ENCODE assay signal across 28 cellular contexts in genomic region chr4:176794651-176795050, GRCh38. TPM values are rescaled to one million over a fixed set of nuclear protein-coding genes. Genes with fewer than 3 reads are reported as not detected.
A peak's percentile ranks its signal among the peaks of the same experiment; 100 is the strongest.
DNase-seq lines count a peak whose midpoint lies in the region; ATAC-seq and TF ChIP-seq lines count a peak whose summit lies in the region.
"Had no signal": no experiment of that assay in that cellular context is flagged by ENCODE, and none has a peak within 500 bp of the region (broad histone marks: within the 10 kb centered on the region; RNA-seq: fewer than 3 reads in every experiment).

No MANE protein-coding gene starts in this region.

- H2AFZ ChIP-seq in ACC112 (ENCODE audit: low read length, unreplicated experiment) (peak overlapping the region; percentile 63), PC-9 (no peak overlapping the region)

- H3K36me3 Mint-ChIP-seq in osteocyte (ENCODE audit: unreplicated experiment) = no peaks in the 10 kb centered on the region
- no peaks in the 10 kb centered on the region for H3K36me3 Mint-ChIP-seq in CD8-positive, alpha-beta memory T cell
- H3K36me3 Mint-ChIP-seq: activated naive CD8-positive, alpha-beta T cell treated with anti-CD3 and anti-CD28 coated beads for 36 hours; mesothelial cell of epicardium had no signal

- H3K27ac ChIP-seq in ACC112 (ENCODE audit: low read depth, low read length) = peak overlapping the region; percentile 88
- peak overlapping the region; percentile 96 for H3K27ac ChIP-seq in PC-9
- no peak overlapping the region for H3K27ac ChIP-seq in CD8-positive, alpha-beta memory T cell (ENCODE audit: low read depth, low read length)
- H3K27ac ChIP-seq: C4-2B, HL-60, upper lobe of right lung had no signal

- no TSS peak for BruUV-seq in PC-9 (replicated peaks; lab: Mats Ljungman, UMichigan)

- TF ChIP-seq CTCF in PC-9 (conservative IDR thresholded peaks at IDR 0.05) (no peak), epithelial cell of esophagus (IDR thresholded peaks at IDR 0.05; ENCODE audit: insufficient read depth, low read depth, low read length, missing control alignments) (no peak), osteocyte (IDR thresholded peaks at IDR 0.05) (no peak)

- no peaks in the 10 kb centered on the region for H3K9me2 ChIP-seq in PC-9 (ENCODE audit: insufficient read depth)

- no peaks in the 10 kb centered on the region for H3K27me3 ChIP-seq in ACC112 (ENCODE audit: insufficient read depth, low read length)
- H3K27me3 ChIP-seq in PC-9 (ENCODE audit: insufficient read depth, low read depth) = no peaks in the 10 kb centered on the region
- peaks cover 5% of the 10 kb centered on the region for H3K27me3 ChIP-seq in CD8-positive, alpha-beta memory T cell (ENCODE audit: insufficient read depth, low read length, poor library complexity, severe bottlenecking)
- H3K27me3 ChIP-seq: sigmoid colon had no signal

- H3K9me3 Mint-ChIP-seq in osteocyte (ENCODE audit: unreplicated experiment) = no peaks in the 10 kb centered on the region
- H3K9me3 Mint-ChIP-seq in CD8-positive, alpha-beta memory T cell = peaks cover 3 to 21% (median 10%) of the 10 kb centered on the region in 5 donors
- H3K9me3 Mint-ChIP-seq: activated CD8-positive, alpha-beta T cell treated with anti-CD3 and anti-CD28 coated beads for 36 hours; mesothelial cell of epicardium; nephron progenitor cell had no signal

- H3K79me2 ChIP-seq in ACC112 (ENCODE audit: control insufficient read depth, insufficient read depth, low read length, unreplicated experiment) (peaks cover 24% of the 10 kb centered on the region), PC-9 (ENCODE audit: low read depth) (no peaks in the 10 kb centered on the region)

- H4K20me1 ChIP-seq in PC-9 (ENCODE audit: insufficient read depth) = no peaks in the 10 kb centered on the region

- DNase-seq in PC-9 (peak; percentile 53 to 94), epithelial cell of esophagus (ENCODE audit: low read depth) (peak; percentile 85), osteocyte (ENCODE audit: extremely low spot score, unreplicated experiment) (no peak), NCI-H2081 (lab: John Stamatoyannopoulos, UW) (no peak), NOMO-1 treated with DMSO at 0.1 percent for 48 hours (lab: John Stamatoyannopoulos, UW; ENCODE audit: unreplicated experiment) (no peak)
- no peak for DNase-seq in CD8-positive, alpha-beta memory T cell
- DNase-seq: activated CD8-positive, alpha-beta T cell treated with anti-CD3 and anti-CD28 coated beads for 36 hours; activated effector memory CD4-positive, alpha-beta T cell treated with Interleukin-2 at 50 U/mL for 16 hours; activated naive CD8-positive, alpha-beta T cell treated with anti-CD3 and anti-CD28 coated beads for 36 hours; activated T-cell treated with anti-CD3 and anti-CD28 coated beads for 4 hours; effector CD4-positive, alpha-beta T cell; hypothalamus; Kasumi-1; left ventricle myocardium inferior; NCI-H1048; NCI-H187 treated with DMSO at 0.1 percent for 48 hours; NCI-H2227 treated with DMSO at 0.1 percent for 48 hours; NCI-H748 treated with DMSO at 0.1 percent for 48 hours; nephron progenitor cell; sigmoid colon; upper lobe of right lung had no signal

- ATAC-seq in activated CD4-positive, CD25-positive, alpha-beta regulatory T cell treated with anti-CD3 and anti-CD28 coated beads, Interleukin-2, amount 50 U/mL, for 24 hours = no peak
- ATAC-seq: activated CD8-positive, alpha-beta T cell treated with anti-CD3 and anti-CD28 coated beads for 36 hours; HCT116; upper lobe of right lung had no signal

- no peaks in the 10 kb centered on the region for H3K36me3 ChIP-seq in ACC112 (ENCODE audit: insufficient read depth, low read length)
- no peaks in the 10 kb centered on the region for H3K36me3 ChIP-seq in PC-9 (ENCODE audit: low read depth)
- H3K36me3 ChIP-seq in CD8-positive, alpha-beta memory T cell (ENCODE audit: insufficient read depth, low read length) = no peaks in the 10 kb centered on the region
- H3K36me3 ChIP-seq: esophagus muscularis mucosa, left ventricle myocardium inferior, sigmoid colon, upper lobe of right lung had no signal

- CTCF ChIA-PET in PC-9 (lab: Charles Lee) = no interaction called here
- CTCF ChIA-PET in CD8-positive, alpha-beta memory T cell (lab: Charles Lee) = no interaction called here

- intact Hi-C loops in PC-9 (cut with micrococcal nuclease; ENCODE audit: unreplicated experiment) = loop anchor here (1.0 to 10.0 kb wide), 7 partner anchors 44 to 648 kb away; partner anchors contain the start of gene AGA

- H3K4me1 ChIP-seq in ACC112 (ENCODE audit: control insufficient read depth, insufficient read depth, low read length, unreplicated experiment) = peaks cover 17% of the 10 kb centered on the region
- H3K4me1 ChIP-seq in PC-9 (replicated peaks; ENCODE audit: insufficient read depth) = peaks cover 33% of the 10 kb centered on the region
- no peaks in the 10 kb centered on the region for H3K4me1 ChIP-seq in CD8-positive, alpha-beta memory T cell (ENCODE audit: insufficient read depth, low read length)

- H3K9me3 ChIP-seq in PC-9 (ENCODE audit: insufficient read depth, low read depth) = no peaks in the 10 kb centered on the region
- H3K9me3 ChIP-seq in CD8-positive, alpha-beta memory T cell (ENCODE audit: low read length) = no peaks in the 10 kb centered on the region
- H3K9me3 ChIP-seq: esophagus muscularis mucosa, left ventricle myocardium inferior, sigmoid colon, upper lobe of right lung had no signal

- H3K4me3 Mint-ChIP-seq in osteocyte (ENCODE audit: unreplicated experiment) = no peak overlapping the region
- no peak overlapping the region for H3K4me3 Mint-ChIP-seq in CD8-positive, alpha-beta memory T cell
- H3K4me3 Mint-ChIP-seq: activated CD8-positive, alpha-beta T cell treated with anti-CD3 and anti-CD28 coated beads for 36 hours; activated naive CD8-positive, alpha-beta T cell treated with anti-CD3 and anti-CD28 coated beads for 36 hours had no signal

- no peaks in the 10 kb centered on the region for H3K27me3 Mint-ChIP-seq in osteocyte (ENCODE audit: unreplicated experiment)
- peaks cover 23 to 42% of the 10 kb centered on the region in 2 donors for H3K27me3 Mint-ChIP-seq in CD8-positive, alpha-beta memory T cell

- POLR2A ChIA-PET in PC-9 (lab: Charles Lee; ENCODE audit: unreplicated experiment) = interaction anchor here (0.6 kb wide), 1 partner anchor 253 kb away, joined by 4 read pairs; no protein-coding TSS in a partner anchor
- POLR2A ChIA-PET in CD8-positive, alpha-beta memory T cell (lab: Charles Lee) = no interaction called here

- H3K4me3 ChIP-seq in ACC112 (ENCODE audit: low read depth, low read length) = peak overlapping the region; percentile 91
- peak overlapping the region; percentile 44; the same call in 1 of the 2 replicates for H3K4me3 ChIP-seq in PC-9
- no peak overlapping the region for H3K4me3 ChIP-seq in epithelial cell of esophagus (ENCODE audit: low read length)
- no peak overlapping the region for H3K4me3 ChIP-seq in CD8-positive, alpha-beta memory T cell (ENCODE audit: low read length)
- H3K4me3 ChIP-seq: esophagus muscularis mucosa, left ventricle myocardium inferior, sigmoid colon, upper lobe of right lung had no signal

- peak overlapping the region; percentile 74 for H3K27ac Mint-ChIP-seq in osteocyte (ENCODE audit: unreplicated experiment)
- H3K27ac Mint-ChIP-seq in CD8-positive, alpha-beta memory T cell = no peak overlapping the region
- H3K27ac Mint-ChIP-seq: activated CD8-positive, alpha-beta T cell treated with anti-CD3 and anti-CD28 coated beads for 36 hours; activated naive CD8-positive, alpha-beta T cell treated with anti-CD3 and anti-CD28 coated beads for 36 hours; mesothelial cell of epicardium; nephron progenitor cell had no signal

- peaks cover 21% of the 10 kb centered on the region for H3F3A ChIP-seq in PC-9 (ENCODE audit: insufficient read depth, low read depth)

- H3K4me2 ChIP-seq in PC-9 = peak overlapping the region; percentile 83

- H3K4me1 Mint-ChIP-seq in osteocyte (ENCODE audit: unreplicated experiment) = peaks cover 33% of the 10 kb centered on the region
- H3K4me1 Mint-ChIP-seq in CD8-positive, alpha-beta memory T cell = peaks cover 4 to 14% (median 5%) of the 10 kb centered on the region in 3 donors

RNA-seq across cellular contexts. Expression of gene VEGFC, which starts 1.9 kb away (rescaled TPM):
- 8.7 and 8.8 TPM in 2 replicates for total RNA-seq in PC-9 (2021)
- 13.6 and 14.7 TPM in 2 replicates for total RNA-seq in osteocyte
- not detected for total RNA-seq in CD8-positive, alpha-beta memory T cell
- not detected for polyA plus RNA-seq in CD8-positive, alpha-beta memory T cell
- total RNA-seq: activated CD8-positive, alpha-beta T cell treated with anti-CD3 and anti-CD28 coated beads for 36 hours; activated naive CD8-positive, alpha-beta T cell treated with anti-CD3 and anti-CD28 coated beads for 36 hours had no signal

Comparison
In these comparisons a context has a peak if more than half of its experiments do, and no peak if none do; other contexts are left out.
1. H3K4me3 ChIP-seq: peak in ACC112 (single experiment) and PC-9 (single experiment); none in epithelial cell of esophagus (single experiment) and CD8-positive, alpha-beta memory T cell (single experiment).
2. DNase-seq: peak in PC-9 (2 of 2) and epithelial cell of esophagus (single experiment); none in osteocyte (single experiment), NCI-H2081 (0 of 2), NOMO-1 treated with DMSO at 0.1 percent for 48 hours (single experiment) and CD8-positive, alpha-beta memory T cell (0 of 5).